8 cellular contexts compared by ENCODE assay signal in the genomic region with DNA sequence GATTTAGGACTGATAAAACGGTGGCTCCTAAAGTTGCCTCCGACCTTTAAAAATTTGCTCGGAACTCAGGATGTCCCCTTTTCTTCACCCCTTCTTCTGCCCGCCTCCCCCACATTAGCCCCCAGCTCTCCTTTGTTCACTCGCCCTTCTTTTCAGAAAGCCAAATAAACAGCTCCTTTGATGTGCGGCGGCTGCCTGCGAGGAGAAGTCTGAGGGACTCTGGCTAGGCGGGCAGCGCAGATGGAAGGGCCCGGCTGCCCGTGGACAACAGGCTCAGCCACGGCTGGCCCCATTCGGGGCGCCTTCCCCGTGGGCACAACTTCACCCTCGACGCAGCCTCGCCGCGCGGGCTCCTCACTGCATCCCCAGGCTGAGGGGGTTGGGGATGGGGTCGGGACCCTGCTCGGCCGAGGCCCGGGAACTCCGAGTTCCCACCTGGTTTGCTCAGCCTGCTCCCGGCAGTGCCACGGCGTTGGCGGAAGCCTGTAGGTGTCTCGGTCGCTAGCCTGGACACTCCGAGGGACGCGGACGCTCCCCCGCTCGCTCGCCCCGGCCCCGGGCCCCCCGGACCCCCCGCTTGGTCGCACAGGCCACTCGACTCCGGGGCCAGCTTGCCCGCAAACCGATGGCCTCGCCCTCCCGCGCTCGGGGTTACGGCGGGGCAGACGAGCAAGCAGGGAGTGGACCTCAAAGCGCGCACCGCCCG. TPM values are rescaled to one million over a fixed set of nuclear protein-coding genes. Genes with fewer than 3 reads are reported as not detected.
DNase-seq lines count a peak whose midpoint lies in the region; ATAC-seq, FAIRE-seq and TF ChIP-seq lines count a peak whose summit lies in the region.

No MANE protein-coding gene starts in this region.

- peak overlapping the region; percentile 47 for H3K27ac Mint-ChIP-seq in activated T-cell treated with anti-CD3 and anti-CD28 coated beads, Interleukin-2, amount 50 U/mL, for 72 hours
- H3K27ac Mint-ChIP-seq in neural crest cell (ENCODE audit: unreplicated experiment) = peak overlapping the region; percentile 99

- no peaks in the 10 kb centered on the region for H3K36me3 ChIP-seq in aorta (ENCODE audit: control insufficient read depth in 1 of 2, insufficient read depth in 2 of 2, low read length in 1 of 2)

- DNase-seq in NCI-H1105 (lab: John Stamatoyannopoulos, UW) = peak; percentile 58
- DNase-seq in activated T-cell treated with anti-CD3 and anti-CD28 coated beads, Interleukin-2, amount 50 U/mL, for 72 hours = peak; percentile 33 to 55
- DNase-seq in fibroblast of the aortic adventitia (ENCODE audit: low read depth) = no peak
- peak; percentile 53 for DNase-seq in neural crest cell (ENCODE audit: low read depth, low spot score)
- DNase-seq in aorta = peak; percentile 74 to 86
- no peak for DNase-seq in RCC 7860 (ENCODE audit: low spot score)

- no peak for ATAC-seq in activated T-cell treated with anti-CD3 and anti-CD28 coated beads, Interleukin-2, amount 50 U/mL, for 72 hours (replicated peaks in 1 of 2)
- ATAC-seq in aorta (ENCODE audit: low FRiP score) = peak; percentile 10
- ATAC-seq in HG02642 (IDR thresholded peaks at IDR 0.05; ENCODE audit: poor library complexity, unreplicated experiment) = no peak

- H3K27ac ChIP-seq in aorta (ENCODE audit: low read depth in 1 of 2, low read length in 2 of 2) = peak overlapping the region; percentile 75 to 88

- H3K4me3 Mint-ChIP-seq in activated T-cell treated with anti-CD3 and anti-CD28 coated beads, Interleukin-2, amount 50 U/mL, for 72 hours = peak overlapping the region; percentile 92 to 99
- H3K4me3 Mint-ChIP-seq in neural crest cell = peak overlapping the region; percentile 100

- peak overlapping the region; percentile 38; the same call in 1 of the 2 replicates for H3K4me3 ChIP-seq in GM08714 (ENCODE audit: low read length)
- peak overlapping the region; percentile 61 for H3K4me3 ChIP-seq in fibroblast of the aortic adventitia (ENCODE audit: low read depth, low read length)
- peak overlapping the region; percentile 52 to 67 for H3K4me3 ChIP-seq in aorta (ENCODE audit: low read length in 2 of 2)

- intact Hi-C loops in aorta (cut with DNase I) = loop anchor here (2.0 to 10.0 kb wide), 4 partner anchors 304 to 521 kb away; no protein-coding TSS in a partner anchor

- 2% methylated on average over 46 to 60 of the region's 60 CpGs for WGBS in aorta, 2 donors

- H3K27me3 ChIP-seq in aorta (ENCODE audit: control insufficient read depth in 1 of 2, insufficient read depth in 2 of 2, low read length in 1 of 2) = no peaks in the 10 kb centered on the region

- no peaks in the 10 kb centered on the region for H3K4me1 ChIP-seq in aorta (ENCODE audit: control insufficient read depth in 1 of 2, insufficient read depth in 2 of 2, low read length in 2 of 2)

- H3K9me3 ChIP-seq in aorta (ENCODE audit: control insufficient read depth, low read length) = no peaks in the 10 kb centered on the region

- peaks cover 6 to 9% of the 10 kb centered on the region in 2 donors for H3K36me3 Mint-ChIP-seq in activated T-cell treated with anti-CD3 and anti-CD28 coated beads, Interleukin-2, amount 50 U/mL, for 72 hours (ENCODE audit: insufficient read depth in 2 of 2)
- peaks cover 2% of the 10 kb centered on the region for H3K36me3 Mint-ChIP-seq in neural crest cell (ENCODE audit: low read depth)

- H3K27me3 Mint-ChIP-seq in activated T-cell treated with anti-CD3 and anti-CD28 coated beads, Interleukin-2, amount 50 U/mL, for 72 hours (ENCODE audit: low read depth) = peaks cover 21% of the 10 kb centered on the region
- H3K27me3 Mint-ChIP-seq in neural crest cell (ENCODE audit: low read depth) = peaks cover 53% of the 10 kb centered on the region

- no peak for TF ChIP-seq CTCF in fibroblast of the aortic adventitia (IDR thresholded peaks at IDR 0.05; ENCODE audit: insufficient read depth, low read length)
- no peak for TF ChIP-seq CTCF in neural crest cell (conservative IDR thresholded peaks at IDR 0.05)

- peaks cover 57% of the 10 kb centered on the region for H3K4me1 Mint-ChIP-seq in activated T-cell treated with anti-CD3 and anti-CD28 coated beads, Interleukin-2, amount 50 U/mL, for 72 hours (ENCODE audit: low read depth)
- H3K4me1 Mint-ChIP-seq in neural crest cell = peaks cover 64% of the 10 kb centered on the region

- H3K9me3 Mint-ChIP-seq in activated T-cell treated with anti-CD3 and anti-CD28 coated beads, Interleukin-2, amount 50 U/mL, for 72 hours = no peaks in the 10 kb centered on the region
- no peaks in the 10 kb centered on the region for H3K9me3 Mint-ChIP-seq in neural crest cell

- no peak for FAIRE-seq in RCC 7860 (lab: Jason Lieb, UNC)

RNA-seq across cellular contexts. Expression of a gene that starts 0.9 kb away (rescaled TPM):
- total RNA-seq in activated T-cell treated with anti-CD3 and anti-CD28 coated beads, Interleukin-2, amount 50 U/mL, for 72 hours = 100 to 1,000 TPM in 1 of 2 donors, 10 to 100 TPM in 1; 84.6 to 112 TPM
- total RNA-seq in fibroblast of the aortic adventitia (ENCODE audit: low replicate concordance) (10.3 and 12.3 TPM in 2 replicates), neural crest cell (81.3 and 89.9 TPM in 2 replicates), aorta (10 to 100 TPM; 43.0 to 89.9 TPM)
- polyA plus RNA-seq in aorta = 10 to 100 TPM in 1 of 2 donors, 1 to 10 TPM in 1; 8.3 to 13.4 TPM

Comparison
In these comparisons a context has a peak if more than half of its experiments do, and no peak if none do; other contexts are left out.
1. DNase-seq: peak in NCI-H1105 (single experiment), activated T-cell treated with anti-CD3 and anti-CD28 coated beads, Interleukin-2, amount 50 U/mL, for 72 hours (2 of 2), neural crest cell (single experiment) and aorta (2 of 2); none in fibroblast of the aortic adventitia (single experiment) and RCC 7860 (single experiment).
2. Peak in every context shown above with its lines, with median percentiles within 50 percentile points of each other: H3K4me3 ChIP-seq.